Comparison of ENCODE assay signal across 34 cellular contexts in genomic region chr2:12968399-12968798, GRCh38.
"Had no signal": no experiment of that assay in that cellular context is flagged by ENCODE, and none has a peak within 500 bp of the region (broad histone marks: within the 10 kb centered on the region; RNA-seq: fewer than 3 reads in every experiment).

No MANE protein-coding gene starts in this region.

- H3K9me3 Mint-ChIP-seq: T-cell had no signal

- H3K4me1 ChIP-seq: Peyer's patch had no signal

- H3K27me3 ChIP-seq: MG63, Peyer's patch, SJCRH30 had no signal

- H3K27ac Mint-ChIP-seq: T-cell had no signal

- H3K4me3 Mint-ChIP-seq: T-cell had no signal

- H3K4me3 ChIP-seq: MG63, Peyer's patch, SJCRH30, SK-N-MC had no signal

- DNase-seq: Kasumi-1; MG63; NCI-H1048; NCI-H1092 treated with DMSO at 0.1 percent for 48 hours; NCI-H1105 treated with DMSO at 0.1 percent for 48 hours; NCI-H1417; NCI-H1436; NCI-H146; NCI-H1694; NCI-H187; NCI-H1930; NCI-H2029 treated with DMSO at 0.1 percent for 48 hours; NCI-H2081 treated with DMSO at 0.1 percent for 48 hours; NCI-H2107; NCI-H2171; NCI-H226; NCI-H446 treated with DMSO at 0.1 percent for 48 hours; NCI-H510A; NCI-H524; NCI-H526; NCI-H69; NCI-H748 treated with DMSO at 0.1 percent for 48 hours; NCI-H82; NK-92 treated with Interleukin-12 subunit alpha and Interleukin-12 subunit beta, amount 100 ng/mL, for 24 hours; PC-3; Peyer's patch; Right ventricle myocardium superior; RPMI8226; SIG-M5; SJCRH30; T-cell had no signal

- H3K9ac ChIP-seq: KMS-11 had no signal

- H3K36me3 Mint-ChIP-seq: T-cell had no signal

- H3K36me3 ChIP-seq: MG63, Peyer's patch, SJCRH30 had no signal

- H3K27ac ChIP-seq: KMS-11, Peyer's patch, SJCRH30, SK-N-MC had no signal

- H3K4me2 ChIP-seq: KMS-11 had no signal

- ATAC-seq: PC-3, SK-N-SH treated with all-trans-retinoic acid at 6 μM for 48 hours, T-cell had no signal

- H3K9me3 ChIP-seq: MG63, SJCRH30 had no signal
